Comparison of ENCODE assay signal across 14 cellular contexts in genomic region chr16:88548131-88548874, GRCh38.
"Had no signal": no experiment of that assay in that cellular context is flagged by ENCODE, and none has a peak within 500 bp of the region (broad histone marks: within the 10 kb centered on the region; RNA-seq: fewer than 3 reads in every experiment).

No MANE protein-coding gene starts in this region.

- H3K27ac ChIP-seq: brain microvascular endothelial cell, epithelial cell of prostate, prostate gland had no signal

- H3K4me3 ChIP-seq: prostate gland had no signal

- H3K36me3 ChIP-seq: brain microvascular endothelial cell, prostate gland had no signal

- ATAC-seq: activated T-helper 17 cell treated with anti-CD3 and anti-CD28 coated beads, Interleukin-2, amount 50 U/mL, for 72 hours; sciatic nerve had no signal

- H3K27ac Mint-ChIP-seq: activated CD4-positive, alpha-beta T cell treated with anti-CD3 and anti-CD28 coated beads, Interleukin-2, amount 10 ng/mL, durations not matched to agents 7 days and 5 days; activated T-helper 17 cell treated with anti-CD3 and anti-CD28 coated beads, Interleukin-2, amount 50 U/mL, for 72 hours; dendritic cell treated with granulocyte-macrophage colony-stimulating factor and Interleukin-4, amounts not matched to agents 40 ng/mL and 50 ng/mL, for 4 days; nephron progenitor cell; T-helper 2 cell treated with Interferon-gamma antibody and Interleukin-4, amounts not matched to agents 5 μg/mL and 100 μg/mL, for 36 hours had no signal

- H3K4me1 Mint-ChIP-seq: activated T-helper 17 cell treated with anti-CD3 and anti-CD28 coated beads, Interleukin-2, amount 50 U/mL, for 72 hours had no signal

- H3K4me1 ChIP-seq: prostate gland had no signal

- FAIRE-seq: frontal cortex had no signal

- H3K9me3 ChIP-seq: prostate gland had no signal

- DNase-seq: activated CD4-positive, alpha-beta T cell treated with anti-CD3 and anti-CD28 coated beads, Interleukin-2, amount 10 ng/mL, durations not matched to agents 7 days and 5 days; activated naive CD4-positive, alpha-beta T cell treated with Interleukin-2 at 50 U/mL for 16 hours; anterior cingulate cortex; brain microvascular endothelial cell; effector memory CD4-positive, alpha-beta T cell; head of caudate nucleus; nephron progenitor cell had no signal

- H3K4me3 Mint-ChIP-seq: activated CD4-positive, alpha-beta T cell treated with anti-CD3 and anti-CD28 coated beads, Interleukin-2, amount 10 ng/mL, durations not matched to agents 7 days and 5 days; activated T-helper 17 cell treated with anti-CD3 and anti-CD28 coated beads, Interleukin-2, amount 50 U/mL, for 72 hours; dendritic cell treated with granulocyte-macrophage colony-stimulating factor and Interleukin-4, amounts not matched to agents 40 ng/mL and 50 ng/mL, for 4 days; nephron progenitor cell; T-helper 2 cell treated with Interferon-gamma antibody and Interleukin-4, amounts not matched to agents 5 μg/mL and 100 μg/mL, for 36 hours had no signal
